8 cellular contexts compared by ENCODE assay signal in the genomic region with DNA sequence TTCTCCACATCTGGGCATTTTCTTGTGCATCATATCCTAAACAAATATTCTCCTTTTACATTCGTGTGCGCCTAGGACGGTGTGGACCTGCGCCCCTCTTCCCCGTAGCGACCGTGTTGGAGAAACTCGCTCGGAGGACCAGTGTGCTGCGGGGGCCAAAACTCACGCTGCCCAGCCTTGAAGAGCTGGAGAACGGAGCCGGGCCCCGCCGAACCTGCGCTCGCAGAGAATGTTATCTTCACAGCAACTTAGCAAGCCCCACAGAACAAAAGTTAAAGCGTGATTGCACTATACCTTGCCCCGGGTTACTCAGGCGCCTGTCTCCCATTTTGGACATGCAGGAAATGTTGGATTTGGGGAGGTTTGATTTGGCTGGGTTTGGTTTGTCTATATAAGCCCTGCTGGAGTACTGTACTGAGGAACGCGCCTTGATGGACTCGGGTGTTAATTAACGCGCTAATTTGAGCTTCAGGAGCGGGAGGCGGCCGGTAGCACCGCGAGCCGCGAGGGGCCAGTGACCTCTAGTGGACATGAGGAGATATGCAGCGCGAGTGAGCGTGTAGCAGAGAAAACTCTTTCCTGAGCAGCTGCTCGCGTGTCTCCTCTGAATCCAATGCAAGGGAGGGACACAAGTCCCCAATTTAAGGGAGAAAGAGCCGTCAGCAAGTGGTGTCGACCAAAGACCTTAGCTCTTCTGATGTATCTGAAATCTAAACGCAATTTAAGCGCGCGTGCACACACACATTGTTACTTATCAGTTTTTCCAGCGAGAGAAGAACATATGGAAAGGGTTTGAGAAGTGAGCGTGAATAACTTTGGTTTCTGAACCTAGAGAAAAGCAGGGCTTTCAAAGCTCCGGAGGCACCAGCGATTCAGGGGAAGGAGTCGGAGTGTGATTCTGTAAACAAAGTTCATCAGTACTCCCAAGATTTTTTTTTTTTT.
DNase-seq lines count a peak whose midpoint lies in the region; ATAC-seq and TF ChIP-seq lines count a peak whose summit lies in the region.

No MANE protein-coding gene starts in this region.

- H4K20me1 ChIP-seq in DOHH2 (ENCODE audit: control insufficient read depth, insufficient read depth, low read depth, low read length): no peaks in the 10 kb centered on the region

- H3F3A ChIP-seq in DOHH2 (ENCODE audit: control insufficient read depth, insufficient read depth): no peaks in the 10 kb centered on the region

- H3K4me2 ChIP-seq in DOHH2 (ENCODE audit: low read length): peak overlapping the region; percentile 69

- no peak for TF ChIP-seq EP300 in gastroesophageal sphincter (IDR thresholded peaks at IDR 0.05)
- no peak for TF ChIP-seq EP300 in transverse colon (IDR thresholded peaks at IDR 0.05; ENCODE audit: low read depth)

- no peaks in the 10 kb centered on the region for H3K79me2 ChIP-seq in DOHH2 (ENCODE audit: control insufficient read depth, low read length)

- peaks cover 36% of the 10 kb centered on the region for H3K4me1 Mint-ChIP-seq in osteocyte (ENCODE audit: unreplicated experiment)

- H3K4me3 Mint-ChIP-seq in osteocyte (ENCODE audit: unreplicated experiment): peak overlapping the region; percentile 76

- H3K4me3 ChIP-seq in DOHH2 (ENCODE audit: low read length): peak overlapping the region; percentile 56
- peak overlapping the region in 1 of 2 donors; percentile 39 for H3K4me3 ChIP-seq in gastroesophageal sphincter
- H3K4me3 ChIP-seq in transverse colon: peak overlapping the region in 1 of 4 donors; percentile 28

- no peak for TF ChIP-seq POLR2A in gastroesophageal sphincter (IDR thresholded peaks at IDR 0.05)
- TF ChIP-seq POLR2A in transverse colon (IDR thresholded peaks at IDR 0.05): no peak

- H3K9me3 ChIP-seq in DOHH2 (ENCODE audit: control insufficient read depth, insufficient read depth, low read length) (no peaks in the 10 kb centered on the region), gastroesophageal sphincter (no peaks in the 10 kb centered on the region), transverse colon (no peaks in the 10 kb centered on the region)

- H3K36me3 Mint-ChIP-seq in osteocyte (ENCODE audit: unreplicated experiment): no peaks in the 10 kb centered on the region

- peaks cover 97% of the 10 kb centered on the region for H3K27me3 Mint-ChIP-seq in osteocyte (ENCODE audit: unreplicated experiment)

- TF ChIP-seq CTCF in DOHH2 (IDR thresholded peaks at IDR 0.05; ENCODE audit: low read depth, low read length, poor library complexity, severe bottlenecking) (peak; percentile 92), gastroesophageal sphincter (IDR thresholded peaks at IDR 0.05) (peak; percentile 72 to 96 (median 82)), osteocyte (IDR thresholded peaks at IDR 0.05) (peak; percentile 99), transverse colon (IDR thresholded peaks at IDR 0.05) (peak; percentile 80 to 98 (median 94))

- DNase-seq in HT1080 (ENCODE audit: low read depth): peak; percentile 44
- DNase-seq in SHP77 (lab: John Stamatoyannopoulos, UW): peak; percentile 47 to 60
- DNase-seq in activated naive CD4-positive, alpha-beta T cell (lab: John Stamatoyannopoulos, UW): peak in 3 of 4 experiments; percentile 10 to 52 (median 33)
- no peak for DNase-seq in osteocyte (ENCODE audit: extremely low spot score, unreplicated experiment)
- peak; percentile 70 for DNase-seq in transverse colon

- H3K27ac ChIP-seq in DOHH2 (ENCODE audit: low read depth, low read length) (no peak overlapping the region), gastroesophageal sphincter (no peak overlapping the region), transverse colon (no peak overlapping the region)

- no peaks in the 10 kb centered on the region for H3K9me2 ChIP-seq in DOHH2 (replicated peaks; ENCODE audit: control insufficient read depth, low read length)

- 0 to 3% methylated on average over 5 to 47 of the region's 48 CpGs for WGBS in gastroesophageal sphincter (ENCODE audit: low coverage in 1 of 2), 2 donors
- WGBS in transverse colon (ENCODE audit: low coverage in 1 of 2), 2 donors: 1 to 8% methylated on average over 21 to 48 of the region's 48 CpGs

- H3K36me3 ChIP-seq in DOHH2 (ENCODE audit: control insufficient read depth, low read length) (no peaks in the 10 kb centered on the region), gastroesophageal sphincter (no peaks in the 10 kb centered on the region), transverse colon (no peaks in the 10 kb centered on the region)

- in situ Hi-C loops in transverse colon (cut with MboI; ENCODE audit: low pct_ligation_motif_present in 1 of 4, low pct_unique_long_range_greater_than_20kb in 1 of 4, low sequenced_read_pairs in 3 of 4): loop anchor here in 2 of 4 donors (5.0 to 25.0 kb wide), 2 partner anchors 909 to 1279 kb away; partner anchors contain the start of gene CCNH (in 1 of the 2)

- ATAC-seq in GM21447 (IDR thresholded peaks at IDR 0.05; ENCODE audit: unreplicated experiment): peak; percentile 86
- ATAC-seq in gastroesophageal sphincter: peak; percentile 78

- intact Hi-C loops in transverse colon (cut with DNase I; ENCODE audit: low total_unique reads): loop anchor here (2.0 kb wide), 1 partner anchor 910 kb away; no protein-coding TSS in a partner anchor

- no peaks in the 10 kb centered on the region for H3K9me3 Mint-ChIP-seq in osteocyte (ENCODE audit: unreplicated experiment)

- H3K4me1 ChIP-seq in DOHH2 (ENCODE audit: control insufficient read depth, low read length) (peaks cover 11% of the 10 kb centered on the region), gastroesophageal sphincter (peaks cover 0 to 61% (median 11%) of the 10 kb centered on the region in 3 donors), transverse colon (peaks cover 14 to 32% (median 19%) of the 10 kb centered on the region in 4 donors)

- H3K27me3 ChIP-seq in DOHH2 (ENCODE audit: control insufficient read depth, low read length): peaks cover 30% of the 10 kb centered on the region
- peaks cover 100% of the 10 kb centered on the region for H3K27me3 ChIP-seq in gastroesophageal sphincter
- H3K27me3 ChIP-seq in transverse colon: peaks cover 100% of the 10 kb centered on the region

- no peak overlapping the region for H3K27ac Mint-ChIP-seq in osteocyte (ENCODE audit: unreplicated experiment)
